In the genomic region with DNA sequence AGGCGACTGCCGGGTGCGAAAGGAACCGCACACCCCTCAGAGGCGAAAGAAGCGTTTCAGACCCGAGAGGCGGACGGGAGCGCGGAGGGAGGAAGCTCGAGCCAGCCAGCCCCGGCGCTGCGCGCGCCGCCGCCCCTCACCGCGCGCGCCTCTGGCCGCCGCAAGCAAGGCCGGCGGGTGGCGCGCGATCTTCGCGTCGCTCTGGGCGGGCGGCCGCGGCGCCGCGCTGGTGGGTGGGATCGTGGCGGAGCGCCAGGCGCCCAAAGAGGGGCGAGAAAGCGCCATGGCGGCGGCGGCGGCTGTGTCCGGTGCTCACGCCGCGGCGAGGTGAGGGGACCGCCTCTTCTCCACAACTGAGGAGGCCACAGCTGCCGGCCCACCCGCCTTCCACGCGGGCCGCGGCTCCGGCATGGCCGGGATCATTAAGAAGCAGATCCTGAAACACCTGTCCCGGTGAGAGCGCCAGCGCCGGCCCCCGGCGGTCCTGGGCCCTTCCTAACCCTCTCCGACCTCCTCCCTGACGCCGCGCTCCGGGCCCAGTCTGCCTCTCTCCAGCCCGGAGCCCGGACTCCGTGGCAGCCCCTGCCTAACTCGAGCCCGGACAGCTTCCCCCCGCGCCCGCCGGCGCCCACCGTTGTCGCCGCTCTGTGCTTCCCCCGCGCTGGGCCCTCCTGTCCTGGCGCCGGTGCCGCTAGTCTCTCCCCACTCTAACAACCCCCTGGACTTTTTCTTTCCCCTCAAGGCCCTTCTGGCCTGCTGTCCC, we compare ENCODE assay signal across 8 cellular contexts. TPM values are rescaled to one million over a fixed set of nuclear protein-coding genes. Genes with fewer than 3 reads are reported as not detected.
DNase-seq lines count a peak whose midpoint lies in the region; ATAC-seq and TF ChIP-seq lines count a peak whose summit lies in the region.

A gene with protein sequence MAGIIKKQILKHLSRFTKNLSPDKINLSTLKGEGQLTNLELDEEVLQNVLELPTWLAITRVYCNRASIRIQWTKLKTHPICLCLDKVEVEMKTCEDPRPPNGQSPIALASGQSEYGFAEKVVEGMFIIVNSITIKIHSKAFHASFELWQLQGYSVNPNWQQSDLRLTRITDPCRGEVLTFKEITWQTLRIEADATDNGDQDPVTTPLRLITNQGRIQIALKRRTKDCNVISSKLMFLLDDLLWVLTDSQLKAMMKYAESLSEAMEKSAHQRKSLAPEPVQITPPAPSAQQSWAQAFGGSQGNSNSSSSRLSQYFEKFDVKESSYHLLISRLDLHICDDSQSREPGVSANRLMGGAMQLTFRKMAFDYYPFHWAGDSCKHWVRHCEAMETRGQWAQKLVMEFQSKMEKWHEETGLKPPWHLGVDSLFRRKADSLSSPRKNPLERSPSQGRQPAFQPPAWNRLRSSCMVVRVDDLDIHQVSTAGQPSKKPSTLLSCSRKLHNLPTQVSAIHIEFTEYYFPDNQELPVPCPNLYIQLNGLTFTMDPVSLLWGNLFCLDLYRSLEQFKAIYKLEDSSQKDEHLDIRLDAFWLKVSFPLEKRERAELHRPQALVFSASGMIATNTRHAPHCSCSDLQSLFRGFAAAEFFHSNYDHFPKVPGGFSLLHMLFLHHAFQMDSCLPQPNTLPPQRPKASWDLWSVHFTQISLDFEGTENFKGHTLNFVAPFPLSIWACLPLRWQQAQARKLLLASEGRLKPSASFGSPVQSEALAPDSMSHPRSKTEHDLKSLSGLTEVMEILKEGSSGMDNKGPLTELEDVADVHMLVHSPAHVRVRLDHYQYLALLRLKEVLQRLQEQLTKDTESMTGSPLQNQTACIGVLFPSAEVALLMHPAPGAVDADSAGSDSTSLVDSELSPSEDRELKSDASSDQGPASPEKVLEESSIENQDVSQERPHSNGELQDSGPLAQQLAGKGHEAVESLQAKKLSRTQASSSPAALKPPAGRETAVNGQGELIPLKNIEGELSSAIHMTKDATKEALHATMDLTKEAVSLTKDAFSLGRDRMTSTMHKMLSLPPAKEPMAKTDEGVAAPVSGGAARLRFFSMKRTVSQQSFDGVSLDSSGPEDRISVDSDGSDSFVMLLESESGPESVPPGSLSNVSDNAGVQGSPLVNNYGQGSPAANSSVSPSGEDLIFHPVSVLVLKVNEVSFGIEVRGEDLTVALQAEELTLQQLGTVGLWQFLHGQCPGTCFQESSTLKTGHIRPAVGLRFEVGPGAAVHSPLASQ (N-terminal part only) (plus strand): TSS at position 242 of the 763 bp plus-strand sequence. CDS start 168 bp downstream, at position 410.

- no peaks in the 10 kb centered on the region for H3K27me3 ChIP-seq in DOHH2 (ENCODE audit: control insufficient read depth, low read length)
- H3K27me3 ChIP-seq in SJCRH30: no peaks in the 10 kb centered on the region
- H3K27me3 ChIP-seq in gastroesophageal sphincter: no peaks in the 10 kb centered on the region

- H3K9me3 ChIP-seq in DOHH2 (ENCODE audit: control insufficient read depth, insufficient read depth, low read length) (no peaks in the 10 kb centered on the region), SJCRH30 (replicated peaks) (no peaks in the 10 kb centered on the region), gastroesophageal sphincter (no peaks in the 10 kb centered on the region)

- H3K4me1 ChIP-seq in DOHH2 (ENCODE audit: control insufficient read depth, low read length) (peaks cover 20% of the 10 kb centered on the region), SJCRH30 (no peaks in the 10 kb centered on the region), gastroesophageal sphincter (peaks cover 0 to 35% (median 12%) of the 10 kb centered on the region in 3 donors)

- TF ChIP-seq CTCF in DOHH2 (IDR thresholded peaks at IDR 0.05; ENCODE audit: low read depth, low read length, poor library complexity, severe bottlenecking) (no peak), gastroesophageal sphincter (IDR thresholded peaks at IDR 0.05) (no peak)

- ATAC-seq in GM21737 (IDR thresholded peaks at IDR 0.05; ENCODE audit: unreplicated experiment) (peak; percentile 76), gastroesophageal sphincter (peak; percentile 91)

- DNase-seq in LHCN-M2 (ENCODE audit: low read depth): peak; percentile 34
- peak; percentile 53 to 75 for DNase-seq in SJCRH30
- peak; percentile 79 for DNase-seq in activated naive CD4-positive, alpha-beta T cell treated with Interleukin-2 at 50 U/mL for 16 hours
- DNase-seq in nucleus accumbens (lab: John Stamatoyannopoulos, UW): peak in 49 of 56 donors; percentile 13 to 82 (median 62)
- peak; percentile 68 for DNase-seq in superior temporal gyrus (ENCODE audit: extremely low spot score)

- peaks cover 7% of the 10 kb centered on the region; the same call in 1 of the 2 replicates for H3K36me3 ChIP-seq in DOHH2 (ENCODE audit: control insufficient read depth, low read length)
- no peaks in the 10 kb centered on the region for H3K36me3 ChIP-seq in SJCRH30
- H3K36me3 ChIP-seq in gastroesophageal sphincter: no peaks in the 10 kb centered on the region

- TF ChIP-seq EP300 in gastroesophageal sphincter (IDR thresholded peaks at IDR 0.05): no peak

- H3K9me2 ChIP-seq in DOHH2 (replicated peaks; ENCODE audit: control insufficient read depth, low read length): no peaks in the 10 kb centered on the region

- H3F3A ChIP-seq in DOHH2 (ENCODE audit: control insufficient read depth, insufficient read depth): no peaks in the 10 kb centered on the region

- H4K20me1 ChIP-seq in DOHH2 (ENCODE audit: control insufficient read depth, insufficient read depth, low read depth, low read length): peaks cover 2% of the 10 kb centered on the region; the same call in 1 of the 2 replicates

- peak within 1 kb of the TSS; percentile 63 for H3K27ac ChIP-seq in DOHH2 (ENCODE audit: low read depth, low read length)
- H3K27ac ChIP-seq in SJCRH30: peak within 1 kb of the TSS; percentile 50
- peak within 1 kb of the TSS; percentile 81 to 95 (median 94) for H3K27ac ChIP-seq in gastroesophageal sphincter

- TF ChIP-seq POLR2A in gastroesophageal sphincter (IDR thresholded peaks at IDR 0.05): peak; percentile 41 to 57

- WGBS in gastroesophageal sphincter (ENCODE audit: low coverage in 1 of 2), 2 donors: 0% methylated on average over 2 to 20 of the region's 93 CpGs

- peaks cover 49% of the 10 kb centered on the region for H3K79me2 ChIP-seq in DOHH2 (ENCODE audit: control insufficient read depth, low read length)

- H3K4me2 ChIP-seq in DOHH2 (ENCODE audit: low read length): peak within 1 kb of the TSS; percentile 83

- H3K4me3 ChIP-seq in DOHH2 (ENCODE audit: low read length): peak within 1 kb of the TSS; percentile 90
- H3K4me3 ChIP-seq in SJCRH30: peak within 1 kb of the TSS; percentile 96
- H3K4me3 ChIP-seq in gastroesophageal sphincter: peak within 1 kb of the TSS; percentile 51 to 93

RNA-seq across cellular contexts. Expression of the gene that starts here (rescaled TPM):
- 1.2 and 2.2 TPM in 2 replicates for total RNA-seq in LHCN-M2 (2014; rRNA removed)
- polyA plus RNA-seq in LHCN-M2 (2012): 1.7 TPM
- 6.8 and 8.8 TPM in 2 replicates for total RNA-seq in SJCRH30 (2014; rRNA removed; shearing (Covaris generic))
- total RNA-seq in gastroesophageal sphincter: 10 to 100 TPM in 1 of 4 donors, 1 to 10 TPM in 3; 6.4 to 11.8 (median 7.7) TPM

Comparison
In these comparisons a context has a peak if more than half of its experiments do, and no peak if none do; other contexts are left out.
1. Peak in every context shown above with its lines: DNase-seq, ATAC-seq, H3K4me3 ChIP-seq and H3K27ac ChIP-seq.